In the genomic region with DNA sequence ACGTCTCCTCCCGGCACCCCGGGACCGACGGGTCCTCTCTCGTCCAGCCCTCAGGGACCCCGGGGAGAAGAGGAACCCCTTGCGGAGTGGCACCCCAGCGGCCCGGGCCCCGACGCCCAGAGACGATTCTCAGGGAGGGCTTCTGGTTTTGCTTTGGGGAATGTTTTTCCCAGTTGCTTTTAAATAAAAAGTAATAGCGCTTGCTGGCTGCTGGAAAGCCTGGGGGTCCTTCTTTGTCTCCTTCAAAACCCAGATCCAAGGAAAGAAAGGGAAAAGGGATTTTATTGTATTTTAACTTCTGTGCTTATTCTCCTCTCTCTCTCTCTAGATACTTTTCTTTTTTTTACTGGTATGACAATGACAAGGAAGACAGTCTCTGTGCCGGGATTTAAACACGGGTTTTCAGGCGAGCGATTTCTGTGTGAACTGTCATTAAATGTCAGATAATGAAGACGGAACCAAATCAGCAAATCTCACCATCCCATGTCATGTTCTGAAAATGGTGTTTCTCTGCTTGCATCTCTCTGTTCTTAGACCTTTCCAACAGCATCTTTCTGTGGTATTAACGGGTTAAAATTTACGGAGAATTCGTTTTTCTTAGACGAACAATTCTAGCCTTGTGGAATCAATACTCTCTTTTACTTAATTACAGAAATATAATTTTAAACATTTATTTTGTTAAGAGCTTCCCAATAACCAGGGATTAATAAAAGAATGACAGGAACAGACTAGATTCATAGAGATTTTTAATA, we compare ENCODE assay signal across 9 cellular contexts. TPM values are rescaled to one million over a fixed set of nuclear protein-coding genes. Genes with fewer than 3 reads are reported as not detected.
A peak's percentile ranks its signal among the peaks of the same experiment; 100 is the strongest.
DNase-seq lines count a peak whose midpoint lies in the region; ATAC-seq and TF ChIP-seq lines count a peak whose summit lies in the region.
"Had no signal": no experiment of that assay in that cellular context is flagged by ENCODE, and none has a peak within 500 bp of the region (broad histone marks: within the 10 kb centered on the region; RNA-seq: fewer than 3 reads in every experiment).

No MANE protein-coding gene starts in this region.

- no peaks in the 10 kb centered on the region for H3K79me1 ChIP-seq in mesenchymal stem cell (replicated peaks; ENCODE audit: low read length, poor library complexity, severe bottlenecking)

- WGBS in mesenchymal stem cell: 24% methylated on average over 21 of the region's 23 CpGs

- H3K27me3 ChIP-seq in mesenchymal stem cell (ENCODE audit: control insufficient read depth in 1 of 2, insufficient read depth in 1 of 2, low read length in 2 of 2): no peaks in the 10 kb centered on the region

- no peak overlapping the region for H2AFZ ChIP-seq in mesenchymal stem cell (ENCODE audit: low read depth, low read length)

- peak overlapping the region; percentile 76 to 86 for H3K4me3 ChIP-seq in mesenchymal stem cell (ENCODE audit: insufficient read depth in 1 of 2, low read depth in 1 of 2, low read length in 2 of 2)

- H3K4ac ChIP-seq in mesenchymal stem cell (ENCODE audit: low read depth in 1 of 2, low read length in 2 of 2): no peak overlapping the region

- H3K18ac ChIP-seq in mesenchymal stem cell (ENCODE audit: low read depth in 1 of 2, low read length in 2 of 2): peak overlapping the region in 1 of 2 experiments; percentile 18

- H3K23ac ChIP-seq in mesenchymal stem cell (ENCODE audit: low read length in 2 of 2): no peak overlapping the region

- H3K36me3 Mint-ChIP-seq in activated naive CD4-positive, alpha-beta T cell treated with anti-CD3 and anti-CD28 coated beads, Interleukin-2, amount 10 ng/mL, durations not matched to agents 7 days and 5 days: no peaks in the 10 kb centered on the region
- no peaks in the 10 kb centered on the region for H3K36me3 Mint-ChIP-seq in activated naive CD4-positive, alpha-beta T cell treated with anti-CD3 and anti-CD28 coated beads, Interleukin-2, amount 50 U/mL, for 72 hours
- H3K36me3 Mint-ChIP-seq in brain (no peaks in the 10 kb centered on the region), type B pancreatic cell (no peaks in the 10 kb centered on the region)

- peak overlapping the region; percentile 91 for H3K9ac ChIP-seq in mesenchymal stem cell (ENCODE audit: low read length)

- H4K8ac ChIP-seq in mesenchymal stem cell (ENCODE audit: low read length): no peak overlapping the region

- no peak overlapping the region for H3K14ac ChIP-seq in mesenchymal stem cell (ENCODE audit: low read length in 2 of 2)

- no peaks in the 10 kb centered on the region for H3K9me3 Mint-ChIP-seq in activated naive CD4-positive, alpha-beta T cell treated with anti-CD3 and anti-CD28 coated beads, Interleukin-2, amount 10 ng/mL, durations not matched to agents 7 days and 5 days
- no peaks in the 10 kb centered on the region for H3K9me3 Mint-ChIP-seq in activated naive CD4-positive, alpha-beta T cell treated with anti-CD3 and anti-CD28 coated beads, Interleukin-2, amount 50 U/mL, for 72 hours
- H3K9me3 Mint-ChIP-seq in brain (no peaks in the 10 kb centered on the region), type B pancreatic cell (no peaks in the 10 kb centered on the region)

- no peak for ATAC-seq in activated naive CD4-positive, alpha-beta T cell treated with anti-CD3 and anti-CD28 coated beads, Interleukin-2, amount 50 U/mL, for 72 hours
- ATAC-seq in HG02588 (IDR thresholded peaks at IDR 0.05; ENCODE audit: unreplicated experiment) (no peak), GM21825 (IDR thresholded peaks at IDR 0.05; ENCODE audit: unreplicated experiment) (no peak)

- H2BK120ac ChIP-seq in mesenchymal stem cell (ENCODE audit: low read depth, low read length): no peak overlapping the region

- peaks cover 8% of the 10 kb centered on the region for H3K4me1 ChIP-seq in mesenchymal stem cell (ENCODE audit: control insufficient read depth, insufficient read depth, low read depth, low read length)

- CTCF ChIA-PET in activated naive CD4-positive, alpha-beta T cell treated with anti-CD3 and anti-CD28 coated beads, Interleukin-2, amount 10 ng/mL, durations not matched to agents 7 days and 5 days (lab: Charles Lee): interaction anchor here (0.7 kb wide), 1 partner anchor 61 kb away, joined by 3 read pairs; no protein-coding TSS in a partner anchor

- TF ChIP-seq CTCF in brain (conservative IDR thresholded peaks at IDR 0.05) (no peak), type B pancreatic cell (conservative IDR thresholded peaks at IDR 0.05) (no peak)

- DNase-seq in activated naive CD4-positive, alpha-beta T cell treated with anti-CD3 and anti-CD28 coated beads, Interleukin-2, amount 10 ng/mL, durations not matched to agents 7 days and 5 days: no peak
- no peak for DNase-seq in activated naive CD4-positive, alpha-beta T cell treated with anti-CD3 and anti-CD28 coated beads, Interleukin-2, amount 50 U/mL, for 72 hours (ENCODE audit: low spot score in 2 of 2)
- DNase-seq in mesenchymal stem cell: no peak
- no peak for DNase-seq in type B pancreatic cell (ENCODE audit: extremely low spot score, unreplicated experiment)
- DNase-seq in foreskin melanocyte: no peak
- DNase-seq: midbrain had no signal

- H2BK5ac ChIP-seq in mesenchymal stem cell (ENCODE audit: low read depth, low read length, poor library complexity, severe bottlenecking): no peak overlapping the region

- H3K27ac ChIP-seq in mesenchymal stem cell (ENCODE audit: low read length, poor library complexity, severe bottlenecking): no peak overlapping the region

- no peak overlapping the region for H4K91ac ChIP-seq in mesenchymal stem cell (ENCODE audit: low read length)

- H2AK5ac ChIP-seq in mesenchymal stem cell (ENCODE audit: low read length, severe bottlenecking): no peak overlapping the region

- H3K9me3 ChIP-seq in mesenchymal stem cell (ENCODE audit: control insufficient read depth, low read length): no peaks in the 10 kb centered on the region

- H3K36me3 ChIP-seq in mesenchymal stem cell (ENCODE audit: control insufficient read depth in 1 of 2, insufficient read depth in 2 of 2, low read depth in 1 of 2, low read length in 2 of 2): peaks cover 0 to 5% of the 10 kb centered on the region in 2 experiments

- peaks cover 60% of the 10 kb centered on the region for H3K27me3 Mint-ChIP-seq in activated naive CD4-positive, alpha-beta T cell treated with anti-CD3 and anti-CD28 coated beads, Interleukin-2, amount 10 ng/mL, durations not matched to agents 7 days and 5 days
- H3K27me3 Mint-ChIP-seq in brain (peaks cover 12% of the 10 kb centered on the region), type B pancreatic cell (peaks cover 51% of the 10 kb centered on the region)

- no peak overlapping the region for H2BK15ac ChIP-seq in mesenchymal stem cell (ENCODE audit: low read depth, poor library complexity, severe bottlenecking)

- H3K4me1 Mint-ChIP-seq in activated naive CD4-positive, alpha-beta T cell treated with anti-CD3 and anti-CD28 coated beads, Interleukin-2, amount 10 ng/mL, durations not matched to agents 7 days and 5 days: peaks cover 8% of the 10 kb centered on the region
- peaks cover 24% of the 10 kb centered on the region for H3K4me1 Mint-ChIP-seq in brain
- peaks cover 5% of the 10 kb centered on the region for H3K4me1 Mint-ChIP-seq in type B pancreatic cell (ENCODE audit: unreplicated experiment)

- H3K27ac Mint-ChIP-seq in activated naive CD4-positive, alpha-beta T cell treated with anti-CD3 and anti-CD28 coated beads, Interleukin-2, amount 10 ng/mL, durations not matched to agents 7 days and 5 days: no peak overlapping the region
- no peak overlapping the region for H3K27ac Mint-ChIP-seq in activated naive CD4-positive, alpha-beta T cell treated with anti-CD3 and anti-CD28 coated beads, Interleukin-2, amount 50 U/mL, for 72 hours
- H3K27ac Mint-ChIP-seq in brain (peak overlapping the region in 3 of 5 experiments; percentile 48 to 85 (median 48)), type B pancreatic cell (no peak overlapping the region)

- no peak overlapping the region for H2BK12ac ChIP-seq in mesenchymal stem cell (ENCODE audit: low read length in 2 of 2)

- peak overlapping the region; percentile 65 for H3K4me3 Mint-ChIP-seq in activated naive CD4-positive, alpha-beta T cell treated with anti-CD3 and anti-CD28 coated beads, Interleukin-2, amount 10 ng/mL, durations not matched to agents 7 days and 5 days
- H3K4me3 Mint-ChIP-seq in brain (peak overlapping the region; percentile 83 to 94 (median 86)), type B pancreatic cell (peak overlapping the region; percentile 88)

- H3K4me2 ChIP-seq in mesenchymal stem cell (ENCODE audit: low read length, poor library complexity, severe bottlenecking): peak overlapping the region; percentile 85

RNA-seq across cellular contexts. Expression of a gene that starts 0.6 kb away (rescaled TPM):
- total RNA-seq in activated naive CD4-positive, alpha-beta T cell treated with anti-CD3 and anti-CD28 coated beads, Interleukin-2, amount 50 U/mL, for 72 hours: not detected
- 1.7 TPM for polyA plus RNA-seq in brain (ENCODE audit: insufficient read depth, low read depth, low replicate concordance)
- 0.04 TPM for polyA plus RNA-seq in mesenchymal stem cell (2013, experiment 1 of 2)
- 0.07 TPM for polyA plus RNA-seq in mesenchymal stem cell (2013, experiment 2 of 2)
- 1.0 and 7.2 TPM in 2 replicates for total RNA-seq in type B pancreatic cell (ENCODE audit: low replicate concordance)

Comparison
In these comparisons a context has a peak if more than half of its experiments do, and no peak if none do; other contexts are left out.
1. H3K27ac Mint-ChIP-seq: peak in brain (3 of 5); none in activated naive CD4-positive, alpha-beta T cell treated with anti-CD3 and anti-CD28 coated beads, Interleukin-2, amount 10 ng/mL, durations not matched to agents 7 days and 5 days (single experiment), activated naive CD4-positive, alpha-beta T cell treated with anti-CD3 and anti-CD28 coated beads, Interleukin-2, amount 50 U/mL, for 72 hours (0 of 2) and type B pancreatic cell (single experiment).
2. Peak in every context shown above with its lines, with median percentiles within 50 percentile points of each other: H3K4me3 Mint-ChIP-seq.